ENCODE assay signal across 8 cellular contexts in the genomic region with DNA sequence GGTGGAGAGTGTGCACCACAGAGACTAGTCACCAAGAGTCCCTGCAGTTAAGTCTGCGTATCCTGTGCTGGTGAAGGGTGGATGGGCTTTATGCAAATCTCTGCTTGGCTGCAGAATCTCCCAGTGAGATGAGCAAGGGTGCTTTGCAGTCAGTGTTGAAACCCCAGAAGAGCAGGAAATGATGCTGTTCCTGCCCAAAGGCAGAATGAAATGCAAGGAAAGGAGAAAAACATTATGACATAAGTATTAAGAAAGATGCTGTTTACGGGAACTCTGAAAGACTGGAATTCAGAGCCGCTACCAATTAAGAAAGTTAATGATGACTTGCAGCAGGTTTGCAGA. TPM values are rescaled to one million over a fixed set of nuclear protein-coding genes. Genes with fewer than 3 reads are reported as not detected.
DNase-seq lines count a peak whose midpoint lies in the region; ATAC-seq and TF ChIP-seq lines count a peak whose summit lies in the region.

No MANE protein-coding gene starts in this region.

- H3K4me3 ChIP-seq in GM12864 (ENCODE audit: low read depth, low read length) (no peak overlapping the region; the same call in 1 of the 2 replicates), epithelial cell of esophagus (ENCODE audit: low read length) (no peak overlapping the region)

- TF ChIP-seq CTCF in GM12864 (IDR thresholded peaks at IDR 0.05; ENCODE audit: low read depth, low read length, missing control alignments): no peak
- no peak for TF ChIP-seq CTCF in GM20000 (IDR thresholded peaks at IDR 0.05; ENCODE audit: extremely low read depth, missing control alignments)
- no peak for TF ChIP-seq CTCF in epithelial cell of esophagus (IDR thresholded peaks at IDR 0.05; ENCODE audit: insufficient read depth, low read depth, low read length, missing control alignments)

- ATAC-seq in HG03460 (IDR thresholded peaks at IDR 0.05; ENCODE audit: unreplicated experiment): peak; percentile 84

- in situ Hi-C loops in KBM-7 (cut with MboI; ENCODE audit: low pct_unique_long_range_greater_than_20kb, low sequenced_read_pairs): no loop called here

- DNase-seq in GM12864 (ENCODE audit: low read depth) (peak; percentile 79), GM20000 (ENCODE audit: low spot score) (peak; percentile 33), epithelial cell of esophagus (ENCODE audit: low read depth) (peak; percentile 25), NCI-H146 (lab: John Stamatoyannopoulos, UW) (no peak), ureter (ENCODE audit: low spot score) (no peak), activated T-cell treated with anti-CD3 and anti-CD28 coated beads for 4 hours (no peak), KBM-7 (no peak)

RNA-seq across cellular contexts. Expression of a gene that starts 25.4 kb away (rescaled TPM):
- total RNA-seq in ureter: 104 TPM

Comparison
In these comparisons a context has a peak if more than half of its experiments do, and no peak if none do; other contexts are left out.
1. DNase-seq: peak in GM12864 (single experiment), GM20000 (single experiment) and epithelial cell of esophagus (single experiment); none in NCI-H146 (single experiment), ureter (single experiment), activated T-cell treated with anti-CD3 and anti-CD28 coated beads for 4 hours (single experiment) and KBM-7 (single experiment).